2 cellular contexts compared by ENCODE assay signal in the genomic region with DNA sequence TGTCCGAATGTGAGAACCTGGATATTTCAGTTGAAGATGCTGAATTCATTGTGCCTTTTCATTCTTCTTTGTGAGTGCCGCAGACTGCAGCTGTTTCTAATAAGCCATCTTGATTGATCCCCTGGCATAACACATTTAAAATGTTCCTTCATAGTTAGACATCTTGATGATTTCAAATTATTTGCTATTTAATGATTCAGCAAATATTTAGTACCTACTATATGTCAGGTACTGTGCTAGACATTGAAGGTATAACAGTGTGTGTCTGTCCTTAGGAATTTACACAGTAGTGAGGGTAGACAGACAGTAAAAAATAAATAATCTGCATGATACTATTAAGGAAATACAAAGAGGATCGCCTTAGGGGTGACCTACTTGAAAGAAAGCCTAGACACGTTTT.
TF ChIP-seq lines count a peak whose summit lies in the region.

No MANE protein-coding gene starts in this region.

TF ChIP-seq in HepG2, 621 proteins besides CTCF, POLR2A, EP300 and RAD21:
- TF ChIP-seq, protein P1, sequence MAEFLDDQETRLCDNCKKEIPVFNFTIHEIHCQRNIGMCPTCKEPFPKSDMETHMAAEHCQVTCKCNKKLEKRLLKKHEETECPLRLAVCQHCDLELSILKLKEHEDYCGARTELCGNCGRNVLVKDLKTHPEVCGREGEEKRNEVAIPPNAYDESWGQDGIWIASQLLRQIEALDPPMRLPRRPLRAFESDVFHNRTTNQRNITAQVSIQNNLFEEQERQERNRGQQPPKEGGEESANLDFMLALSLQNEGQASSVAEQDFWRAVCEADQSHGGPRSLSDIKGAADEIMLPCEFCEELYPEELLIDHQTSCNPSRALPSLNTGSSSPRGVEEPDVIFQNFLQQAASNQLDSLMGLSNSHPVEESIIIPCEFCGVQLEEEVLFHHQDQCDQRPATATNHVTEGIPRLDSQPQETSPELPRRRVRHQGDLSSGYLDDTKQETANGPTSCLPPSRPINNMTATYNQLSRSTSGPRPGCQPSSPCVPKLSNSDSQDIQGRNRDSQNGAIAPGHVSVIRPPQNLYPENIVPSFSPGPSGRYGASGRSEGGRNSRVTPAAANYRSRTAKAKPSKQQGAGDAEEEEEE (CRISPR knock-in tag; IDR thresholded peaks at IDR 0.05; ENCODE audit: borderline replicate concordance): no peak
- TF ChIP-seq SMARCE1 (IDR thresholded peaks at IDR 0.05; ENCODE audit: borderline replicate concordance) (no peak), ZNF33B (CRISPR knock-in tag; IDR thresholded peaks at IDR 0.05) (no peak), ZZZ3 (CRISPR knock-in tag; IDR thresholded peaks at IDR 0.05; ENCODE audit: borderline replicate concordance) (no peak), ZMAT3 (CRISPR knock-in tag; conservative IDR thresholded peaks at IDR 0.05) (no peak), MAFK (conservative IDR thresholded peaks at IDR 0.05 in 1 of 2, IDR thresholded peaks at IDR 0.05 in 1 of 2; ENCODE audit: low read length in 2 of 2) (peak; percentile 38 to 59; a peak in 3 of 4 replicates), ZNF713 (CRISPR knock-in tag; IDR thresholded peaks at IDR 0.05) (no peak), MAFF (IDR thresholded peaks at IDR 0.05; ENCODE audit: low read depth, low read length) (peak; percentile 43; the same call in 1 of the 2 replicates), ZNF256 (CRISPR knock-in tag; conservative IDR thresholded peaks at IDR 0.05) (no peak), SMAD3 (CRISPR knock-in tag; IDR thresholded peaks at IDR 0.05) (no peak), NR2F1 (CRISPR knock-in tag; IDR thresholded peaks at IDR 0.05) (no peak)
- TF ChIP-seq, protein P2, sequence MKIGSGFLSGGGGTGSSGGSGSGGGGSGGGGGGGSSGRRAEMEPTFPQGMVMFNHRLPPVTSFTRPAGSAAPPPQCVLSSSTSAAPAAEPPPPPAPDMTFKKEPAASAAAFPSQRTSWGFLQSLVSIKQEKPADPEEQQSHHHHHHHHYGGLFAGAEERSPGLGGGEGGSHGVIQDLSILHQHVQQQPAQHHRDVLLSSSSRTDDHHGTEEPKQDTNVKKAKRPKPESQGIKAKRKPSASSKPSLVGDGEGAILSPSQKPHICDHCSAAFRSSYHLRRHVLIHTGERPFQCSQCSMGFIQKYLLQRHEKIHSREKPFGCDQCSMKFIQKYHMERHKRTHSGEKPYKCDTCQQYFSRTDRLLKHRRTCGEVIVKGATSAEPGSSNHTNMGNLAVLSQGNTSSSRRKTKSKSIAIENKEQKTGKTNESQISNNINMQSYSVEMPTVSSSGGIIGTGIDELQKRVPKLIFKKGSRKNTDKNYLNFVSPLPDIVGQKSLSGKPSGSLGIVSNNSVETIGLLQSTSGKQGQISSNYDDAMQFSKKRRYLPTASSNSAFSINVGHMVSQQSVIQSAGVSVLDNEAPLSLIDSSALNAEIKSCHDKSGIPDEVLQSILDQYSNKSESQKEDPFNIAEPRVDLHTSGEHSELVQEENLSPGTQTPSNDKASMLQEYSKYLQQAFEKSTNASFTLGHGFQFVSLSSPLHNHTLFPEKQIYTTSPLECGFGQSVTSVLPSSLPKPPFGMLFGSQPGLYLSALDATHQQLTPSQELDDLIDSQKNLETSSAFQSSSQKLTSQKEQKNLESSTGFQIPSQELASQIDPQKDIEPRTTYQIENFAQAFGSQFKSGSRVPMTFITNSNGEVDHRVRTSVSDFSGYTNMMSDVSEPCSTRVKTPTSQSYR (CRISPR knock-in tag; IDR thresholded peaks at IDR 0.05; ENCODE audit: borderline replicate concordance): no peak

TF ChIP-seq in K562, 482 proteins besides CTCF, POLR2A, EP300 and RAD21:
- TF ChIP-seq, protein P3, sequence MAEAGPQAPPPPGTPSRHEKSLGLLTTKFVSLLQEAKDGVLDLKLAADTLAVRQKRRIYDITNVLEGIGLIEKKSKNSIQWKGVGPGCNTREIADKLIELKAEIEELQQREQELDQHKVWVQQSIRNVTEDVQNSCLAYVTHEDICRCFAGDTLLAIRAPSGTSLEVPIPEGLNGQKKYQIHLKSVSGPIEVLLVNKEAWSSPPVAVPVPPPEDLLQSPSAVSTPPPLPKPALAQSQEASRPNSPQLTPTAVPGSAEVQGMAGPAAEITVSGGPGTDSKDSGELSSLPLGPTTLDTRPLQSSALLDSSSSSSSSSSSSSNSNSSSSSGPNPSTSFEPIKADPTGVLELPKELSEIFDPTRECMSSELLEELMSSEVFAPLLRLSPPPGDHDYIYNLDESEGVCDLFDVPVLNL (CRISPR knock-in tag; IDR thresholded peaks at IDR 0.05; ENCODE audit: low read depth): no peak
- TF ChIP-seq ZNF316 (IDR thresholded peaks at IDR 0.05) (peak; percentile 67), C11orf30 (IDR thresholded peaks at IDR 0.05; ENCODE audit: low read depth) (0 out of 2 replicates have a peak, but pooled peaks have one; percentile 24), NFRKB (IDR thresholded peaks at IDR 0.05; ENCODE audit: low read depth) (no peak), TCF3 (CRISPR knock-in tag; IDR thresholded peaks at IDR 0.05) (no peak), ZNF224 (CRISPR knock-in tag; IDR thresholded peaks at IDR 0.05) (no peak)
